ENCODE assay signal across 1 cellular context in genomic region chr19:12918253-12918652, GRCh38.
TF ChIP-seq lines count a peak whose summit lies in the region.

No MANE protein-coding gene starts in this region.

TF ChIP-seq in SK-N-SH, 30 proteins besides CTCF, POLR2A, EP300 and RAD21:
- no peak for TF ChIP-seq IRF3 (IDR thresholded peaks at IDR 0.05; ENCODE audit: low read depth, low read length)
- TF ChIP-seq USF2 (IDR thresholded peaks at IDR 0.05; ENCODE audit: borderline replicate concordance, low read depth, low read length), result no peak
- TF ChIP-seq REST (IDR thresholded peaks at IDR 0.05; ENCODE audit: low read depth, low read length), result no peak
- no peak for TF ChIP-seq RCOR1 (IDR thresholded peaks at IDR 0.05; ENCODE audit: low read length)
- no peak for TF ChIP-seq USF1 (IDR thresholded peaks at IDR 0.05; ENCODE audit: borderline replicate concordance, low read depth)
- TF ChIP-seq MEF2A (IDR thresholded peaks at IDR 0.05; ENCODE audit: borderline replicate concordance, low read depth), result no peak
- no peak for TF ChIP-seq GABPA (IDR thresholded peaks at IDR 0.05; ENCODE audit: low read depth)
- no peak for TF ChIP-seq PBX3 (IDR thresholded peaks at IDR 0.05)
- TF ChIP-seq FOSL2 (IDR thresholded peaks at IDR 0.05; ENCODE audit: borderline replicate concordance, low read depth), result no peak
- no peak for TF ChIP-seq NFIC (IDR thresholded peaks at IDR 0.05; ENCODE audit: borderline replicate concordance)
- TF ChIP-seq TEAD4 (IDR thresholded peaks at IDR 0.05; ENCODE audit: borderline replicate concordance, insufficient read depth), result no peak
- TF ChIP-seq POLR2AphosphoS5 (IDR thresholded peaks at IDR 0.05; ENCODE audit: low read depth, low read length), result no peak
- TF ChIP-seq GATA2 (CRISPR knock-in tag; IDR thresholded peaks at IDR 0.05), result no peak
- no peak for TF ChIP-seq TCF12 (IDR thresholded peaks at IDR 0.05)
- no peak for TF ChIP-seq MAX (IDR thresholded peaks at IDR 0.05; ENCODE audit: low read depth)
- no peak for TF ChIP-seq NRF1 (IDR thresholded peaks at IDR 0.05; ENCODE audit: low read depth, low read length)
- TF ChIP-seq YY1 (IDR thresholded peaks at IDR 0.05; ENCODE audit: low read depth), result no peak
- no peak for TF ChIP-seq FOXJ3 (CRISPR knock-in tag; IDR thresholded peaks at IDR 0.05)
- TF ChIP-seq RXRA (IDR thresholded peaks at IDR 0.05; ENCODE audit: borderline replicate concordance, low read depth), result no peak
- no peak for TF ChIP-seq ELF1 (IDR thresholded peaks at IDR 0.05)
